In the genomic region with DNA sequence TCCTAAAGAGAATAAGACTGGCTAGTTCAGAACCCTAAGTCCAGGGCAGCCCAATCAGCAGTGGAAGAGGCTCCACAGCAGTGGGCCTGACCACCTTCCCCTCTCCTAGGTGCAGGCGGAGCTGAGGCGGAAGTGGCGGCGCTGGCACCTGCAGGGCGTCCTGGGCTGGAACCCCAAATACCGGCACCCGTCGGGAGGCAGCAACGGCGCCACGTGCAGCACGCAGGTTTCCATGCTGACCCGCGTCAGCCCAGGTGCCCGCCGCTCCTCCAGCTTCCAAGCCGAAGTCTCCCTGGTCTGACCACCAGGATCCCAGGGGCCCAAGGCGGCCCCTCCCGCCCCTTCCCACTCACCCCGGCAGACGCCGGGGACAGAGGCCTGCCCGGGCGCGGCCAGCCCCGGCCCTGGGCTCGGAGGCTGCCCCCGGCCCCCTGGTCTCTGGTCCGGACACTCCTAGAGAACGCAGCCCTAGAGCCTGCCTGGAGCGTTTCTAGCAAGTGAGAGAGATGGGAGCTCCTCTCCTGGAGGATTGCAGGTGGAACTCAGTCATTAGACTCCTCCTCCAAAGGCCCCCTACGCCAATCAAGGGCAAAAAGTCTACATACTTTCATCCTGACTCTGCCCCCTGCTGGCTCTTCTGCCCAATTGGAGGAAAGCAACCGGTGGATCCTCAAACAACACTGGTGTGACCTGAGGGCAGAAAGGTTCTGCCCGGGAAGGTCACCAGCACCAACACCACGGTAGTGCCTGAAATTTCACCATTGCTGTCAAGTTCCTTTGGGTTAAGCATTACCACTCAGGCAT, we compare ENCODE assay signal across 8 cellular contexts. TPM values are rescaled to one million over a fixed set of nuclear protein-coding genes. Genes with fewer than 3 reads are reported as not detected.
DNase-seq lines count a peak whose midpoint lies in the region; ATAC-seq, FAIRE-seq and TF ChIP-seq lines count a peak whose summit lies in the region.

No MANE protein-coding gene starts in this region.

- RAD21 ChIA-PET in GM12878 (lab: Charles Lee; ENCODE audit: unreplicated experiment): interaction anchor here (2.1 kb wide), 1 partner anchor 289 kb away, joined by 6 read pairs; no protein-coding TSS in a partner anchor

- DNase-seq in A172 (ENCODE audit: low spot score): peak; percentile 31
- DNase-seq in GM12878 (ENCODE audit: low read depth, low spot score): no peak
- DNase-seq in mucosa of gallbladder (ENCODE audit: low spot score): no peak
- DNase-seq in NCI-H446 (lab: John Stamatoyannopoulos, UW): no peak
- DNase-seq in NCI-H2171 (lab: John Stamatoyannopoulos, UW): no peak

- peak; percentile 54 for ATAC-seq in GM12878

- H3K4me1 ChIP-seq in OCI-LY3 (ENCODE audit: low read length) (no peaks in the 10 kb centered on the region), GM12878 (ENCODE audit: control insufficient read depth, insufficient read depth, low read length) (no peaks in the 10 kb centered on the region), liver (ENCODE audit: control insufficient read depth in 4 of 4, insufficient read depth in 4 of 4, low read length in 3 of 4) (no peaks in the 10 kb centered on the region)

- H2AFZ ChIP-seq in OCI-LY3 (ENCODE audit: low read depth, low read length) (no peak overlapping the region), GM12878 (ENCODE audit: control insufficient read depth, low read depth, low read length) (no peak overlapping the region)

- H3K79me2 ChIP-seq in OCI-LY3 (ENCODE audit: low read length) (no peaks in the 10 kb centered on the region), GM12878 (ENCODE audit: control insufficient read depth, insufficient read depth, low read length) (no peaks in the 10 kb centered on the region)

- TF ChIP-seq CTCF in GM12872 (IDR thresholded peaks at IDR 0.05; ENCODE audit: insufficient read depth, low read depth, low read length) (peak; percentile 64), OCI-LY3 (IDR thresholded peaks at IDR 0.05; ENCODE audit: low read depth, low read length) (peak; percentile 57), GM12878 (IDR thresholded peaks at IDR 0.05 in 2 of 3, conservative IDR thresholded peaks at IDR 0.05 in 1 of 3; ENCODE audit: control insufficient read depth in 2 of 3, extremely low read depth in 1 of 3, insufficient read depth in 1 of 3, low read depth in 3 of 3, low read length in 3 of 3) (peak; percentile 31 to 54 (median 47)), liver (IDR thresholded peaks at IDR 0.05; ENCODE audit: low read depth, low read length, missing input control) (peak; percentile 39)

- H3K4me2 ChIP-seq in OCI-LY3 (ENCODE audit: low read length) (no peak overlapping the region), GM12878 (ENCODE audit: control insufficient read depth, insufficient read depth) (no peak overlapping the region)

- intact Hi-C loops in GM12878 (cut with micrococcal nuclease; ENCODE audit: unreplicated experiment): no loop called here

- no peak for TF ChIP-seq POLR2A in GM12878 (IDR thresholded peaks at IDR 0.05; ENCODE audit: low read depth, low read length)

- H3K27ac ChIP-seq in OCI-LY3 (ENCODE audit: low read length) (no peak overlapping the region), GM12878 (ENCODE audit: control insufficient read depth, insufficient read depth) (no peak overlapping the region), liver (ENCODE audit: low read depth in 1 of 2, low read length in 2 of 2) (no peak overlapping the region)

- no TSS peak for BruUV-seq in GM12878 (replicated peaks; lab: Mats Ljungman, UMichigan)

- H3K27me3 ChIP-seq in OCI-LY3 (ENCODE audit: low read depth, low read length): no peaks in the 10 kb centered on the region
- H3K27me3 ChIP-seq in GM12878 (replicated peaks in 1 of 2; ENCODE audit: control insufficient read depth in 2 of 2, insufficient read depth in 2 of 2, low read length in 1 of 2): no peaks in the 10 kb centered on the region
- no peaks in the 10 kb centered on the region for H3K27me3 ChIP-seq in liver (ENCODE audit: control insufficient read depth in 4 of 4, insufficient read depth in 4 of 4, low read length in 3 of 4)

- no peak for TF ChIP-seq EP300 in GM12878 (IDR thresholded peaks at IDR 0.05; ENCODE audit: borderline replicate concordance in 1 of 2, control insufficient read depth in 1 of 2, low read depth in 2 of 2, low read length in 2 of 2)

- H4K20me1 ChIP-seq in OCI-LY3 (ENCODE audit: insufficient read depth, low read length) (no peaks in the 10 kb centered on the region), GM12878 (ENCODE audit: control insufficient read depth, insufficient read depth) (no peaks in the 10 kb centered on the region)

- TF ChIP-seq RAD21 in GM12878 (IDR thresholded peaks at IDR 0.05; ENCODE audit: insufficient read depth, low read depth, low read length) (peak; percentile 46), liver (IDR thresholded peaks at IDR 0.05) (peak in 1 of 2 donors; percentile 61)

- H3K9ac ChIP-seq in OCI-LY3 (ENCODE audit: low read length) (no peak overlapping the region), GM12878 (ENCODE audit: control insufficient read depth, insufficient read depth, low read length) (no peak overlapping the region), liver (ENCODE audit: low read depth in 1 of 2, low read length in 2 of 2) (no peak overlapping the region)

- in situ Hi-C loops in GM12878 (cut with MboI): loop anchor here (5.0 kb wide), 1 partner anchor 289 kb away; no protein-coding TSS in a partner anchor

- 72% methylated on average over 25 of the region's 35 CpGs for WGBS in GM12878 (ENCODE audit: insufficient coverage, insufficient replicate concordance, low lambda C conversion rate, missing lambda C conversion rate)
- 84% methylated on average over 35 of the region's 35 CpGs for WGBS in liver

- POLR2A ChIA-PET in GM12878 (lab: Charles Lee): no interaction called here

- CTCF ChIA-PET in GM12878 (lab: Yijun Ruan, JAX): interaction anchor here (1.0 to 4.3 kb wide), 11 partner anchors 11 to 289 kb away, joined by 3 to 31 read pairs (median 3); no protein-coding TSS in a partner anchor

- H3K9me3 ChIP-seq in OCI-LY3 (ENCODE audit: insufficient read depth, low read length): no peaks in the 10 kb centered on the region
- H3K9me3 ChIP-seq in GM12878 (replicated peaks; ENCODE audit: control insufficient read depth, insufficient read depth, low read length): no peaks in the 10 kb centered on the region
- H3K9me3 ChIP-seq in liver (ENCODE audit: control insufficient read depth in 4 of 4, low read length in 3 of 4): no peaks in the 10 kb centered on the region

- SMC1A ChIA-PET in GM12878 (lab: Charles Lee; ENCODE audit: uncharacterized antibody, unreplicated experiment): interaction anchor here (1.0 to 2.5 kb wide), 2 partner anchors 60 to 289 kb away, joined by 3 to 14 read pairs; no protein-coding TSS in a partner anchor

- FAIRE-seq in GM12878 (lab: Jason Lieb, UNC): no peak

- H3K4me3 ChIP-seq in OCI-LY3 (ENCODE audit: low read length) (no peak overlapping the region), GM12878 (no peak overlapping the region), liver (ENCODE audit: low read depth in 1 of 3, low read length in 3 of 3) (no peak overlapping the region)

- no peaks in the 10 kb centered on the region for H3K36me3 ChIP-seq in OCI-LY3 (replicated peaks; ENCODE audit: low read depth, low read length)
- H3K36me3 ChIP-seq in GM12878 (ENCODE audit: control insufficient read depth in 2 of 2, insufficient read depth in 2 of 2, low read length in 1 of 2): no peaks in the 10 kb centered on the region
- H3K36me3 ChIP-seq in liver (ENCODE audit: control insufficient read depth in 4 of 4, insufficient read depth in 3 of 4, low read depth in 1 of 4, low read length in 3 of 4): no peaks in the 10 kb centered on the region

RNA-seq across cellular contexts. Expression of gene VIPR1, which starts 33.7 kb away (rescaled TPM):
- not detected in 2 replicates for total RNA-seq in A172 (2014; rRNA removed; shearing (Covaris generic))
- 0.35 TPM in 1 of 2 replicates, not detected in the other for total RNA-seq in GM12878 (2013; cell fraction: nucleolus; rRNA removed)
- total RNA-seq in GM12878 (2014; rRNA removed) (not detected in 2 replicates), GM12878 (2014; rRNA removed; fragmentation: Illumina TruSeq; extraction: Trizol) (not detected in 2 replicates), GM12878 (2021) (0.18 and 0.29 TPM in 2 replicates), liver (10 to 100 TPM in 1 of 2 donors, 1 to 10 TPM in 1; 2.3 to 41.8 TPM), mucosa of gallbladder (91.7 TPM)
- 0.59 TPM for polyA plus RNA-seq in GM12878 (2011; ENCODE audit: low read depth)
- polyA plus RNA-seq in GM12878 (2011; rRNA removed) (not detected in 2 replicates), GM12878 (2014; fragmentation: Illumina TruSeq; extraction: Trizol) (0.03 TPM in 1 of 2 replicates, not detected in the other), GM12878 (2014; fragmentation: Nextera tagmentation; extraction: Ambion mirVana) (not detected), GM12878 (2014; rRNA removed) (0.04 and 0.28 TPM in 2 replicates), GM12878 (2016; fragmentation: Nextera tagmentation; extraction: Ambion mirVana) (under 1 TPM in 1 of 2 experiments, not detected in 1; 0.07 TPM), liver (10 to 100 TPM; 14.1 to 15.1 TPM)
- polyA plus RNA-seq in GM12878 (2011; cell fraction: cytosol; rRNA removed): 0.04 TPM in 1 of 2 replicates, not detected in the other
- polyA plus RNA-seq in GM12878 (2011; cell fraction: nucleus; rRNA removed): 0.04 TPM in 1 of 2 replicates, not detected in the other
- 0.74 and 1.2 TPM in 2 replicates for polyA plus RNA-seq in GM12878 (2012)
- polyA minus RNA-seq in GM12878 (2011; rRNA and poly(A)+ RNA removed): 0.07 and 0.21 TPM in 2 replicates
- polyA minus RNA-seq in GM12878 (2011; cell fraction: cytosol; rRNA and poly(A)+ RNA removed): not detected in 2 replicates
- not detected in 2 replicates for polyA minus RNA-seq in GM12878 (2011; cell fraction: nucleus; rRNA and poly(A)+ RNA removed)

RNA-seq across cellular contexts. Expression of gene SEC22C, which starts 45.6 kb away (rescaled TPM):
- 77.4 and 84.5 TPM in 2 replicates for total RNA-seq in A172 (2014; rRNA removed; shearing (Covaris generic))
- 49.4 and 57.2 TPM in 2 replicates for total RNA-seq in GM12878 (2013; cell fraction: nucleolus; rRNA removed)
- total RNA-seq in GM12878 (2014; rRNA removed) (45.0 and 56.6 TPM in 2 replicates), GM12878 (2014; rRNA removed; fragmentation: Illumina TruSeq; extraction: Trizol) (41.0 and 44.9 TPM in 2 replicates), GM12878 (2021) (35.8 and 36.2 TPM in 2 replicates), liver (10 to 100 TPM; 19.2 to 48.5 TPM), mucosa of gallbladder (37.0 TPM)
- 18.2 TPM for polyA plus RNA-seq in GM12878 (2011; ENCODE audit: low read depth)
- polyA plus RNA-seq in GM12878 (2011; rRNA removed) (29.6 and 31.1 TPM in 2 replicates), GM12878 (2014; fragmentation: Illumina TruSeq; extraction: Trizol) (39.5 and 47.5 TPM in 2 replicates), GM12878 (2014; fragmentation: Nextera tagmentation; extraction: Ambion mirVana) (10 to 100 TPM; 15.6 to 19.3 TPM), GM12878 (2014; rRNA removed) (38.6 and 44.4 TPM in 2 replicates), GM12878 (2016; fragmentation: Nextera tagmentation; extraction: Ambion mirVana) (10 to 100 TPM; 46.0 to 47.0 TPM), liver (10 to 100 TPM; 14.5 to 16.3 TPM)
- 25.3 and 26.2 TPM in 2 replicates for polyA plus RNA-seq in GM12878 (2011; cell fraction: cytosol; rRNA removed)
- polyA plus RNA-seq in GM12878 (2011; cell fraction: nucleus; rRNA removed): 17.2 and 19.9 TPM in 2 replicates
- 19.5 and 21.3 TPM in 2 replicates for polyA plus RNA-seq in GM12878 (2012)
- 21.8 and 21.9 TPM in 2 replicates for polyA minus RNA-seq in GM12878 (2011; rRNA and poly(A)+ RNA removed)
- polyA minus RNA-seq in GM12878 (2011; cell fraction: cytosol; rRNA and poly(A)+ RNA removed): 6.8 and 10.2 TPM in 2 replicates
- polyA minus RNA-seq in GM12878 (2011; cell fraction: nucleus; rRNA and poly(A)+ RNA removed): 4.8 and 8.6 TPM in 2 replicates

RNA-seq across cellular contexts. Expression of gene SS18L2, which starts 54.5 kb away (rescaled TPM):
- total RNA-seq in A172 (2014; rRNA removed; shearing (Covaris generic)): 33.2 and 37.8 TPM in 2 replicates
- 10.6 and 11.8 TPM in 2 replicates for total RNA-seq in GM12878 (2013; cell fraction: nucleolus; rRNA removed)
- total RNA-seq in GM12878 (2014; rRNA removed) (80.4 and 82.2 TPM in 2 replicates), GM12878 (2014; rRNA removed; fragmentation: Illumina TruSeq; extraction: Trizol) (58.5 and 65.2 TPM in 2 replicates), GM12878 (2021) (60.6 and 61.0 TPM in 2 replicates), liver (10 to 100 TPM; 10.0 to 19.5 TPM), mucosa of gallbladder (20.3 TPM)
- 118 TPM for polyA plus RNA-seq in GM12878 (2011; ENCODE audit: low read depth)
- polyA plus RNA-seq in GM12878 (2011; rRNA removed) (137 and 199 TPM in 2 replicates), GM12878 (2014; fragmentation: Illumina TruSeq; extraction: Trizol) (80.7 and 96.7 TPM in 2 replicates), GM12878 (2014; fragmentation: Nextera tagmentation; extraction: Ambion mirVana) (100 to 1,000 TPM; 293 to 375 TPM), GM12878 (2014; rRNA removed) (85.4 and 97.5 TPM in 2 replicates), GM12878 (2016; fragmentation: Nextera tagmentation; extraction: Ambion mirVana) (100 to 1,000 TPM; 181 to 193 TPM), liver (10 to 100 TPM; 17.9 to 41.5 TPM)
- 56.8 and 60.7 TPM in 2 replicates for polyA plus RNA-seq in GM12878 (2011; cell fraction: cytosol; rRNA removed)
- polyA plus RNA-seq in GM12878 (2011; cell fraction: nucleus; rRNA removed): 35.1 and 38.9 TPM in 2 replicates
- polyA plus RNA-seq in GM12878 (2012): 77.2 and 92.3 TPM in 2 replicates
- 23.4 and 38.6 TPM in 2 replicates for polyA minus RNA-seq in GM12878 (2011; rRNA and poly(A)+ RNA removed)
- 10.7 and 22.6 TPM in 2 replicates for polyA minus RNA-seq in GM12878 (2011; cell fraction: cytosol; rRNA and poly(A)+ RNA removed)
- 16.4 and 19.8 TPM in 2 replicates for polyA minus RNA-seq in GM12878 (2011; cell fraction: nucleus; rRNA and poly(A)+ RNA removed)
